In genomic region chr5:123209163-123210013, GRCh38 we compare ENCODE assay signal across 10 cellular contexts.
A peak's percentile ranks its signal among the peaks of the same experiment; 100 is the strongest.
DNase-seq lines count a peak whose midpoint lies in the region; ATAC-seq and TF ChIP-seq lines count a peak whose summit lies in the region.
"Had no signal": no experiment of that assay in that cellular context is flagged by ENCODE, and none has a peak within 500 bp of the region (broad histone marks: within the 10 kb centered on the region; RNA-seq: fewer than 3 reads in every experiment).

No MANE protein-coding gene starts in this region.

- no peaks in the 10 kb centered on the region for H3K9me3 ChIP-seq in gastroesophageal sphincter

- no peak overlapping the region for H3K4me3 Mint-ChIP-seq in activated T-cell treated with anti-CD3 and anti-CD28 coated beads, Interleukin-2, amount 50 U/mL, for 24 hours

- peaks cover 0 to 24% (median 0%) of the 10 kb centered on the region in 3 donors for H3K4me1 ChIP-seq in gastroesophageal sphincter

- no peaks in the 10 kb centered on the region for H3K9me3 Mint-ChIP-seq in activated T-cell treated with anti-CD3 and anti-CD28 coated beads, Interleukin-2, amount 50 U/mL, for 24 hours

- H3K27me3 ChIP-seq in gastroesophageal sphincter, result no peaks in the 10 kb centered on the region

- ATAC-seq in GM21786 (IDR thresholded peaks at IDR 0.05; ENCODE audit: unreplicated experiment) (peak; percentile 83), gastroesophageal sphincter (no peak)

- H3K4me1 Mint-ChIP-seq in activated T-cell treated with anti-CD3 and anti-CD28 coated beads, Interleukin-2, amount 50 U/mL, for 24 hours (ENCODE audit: low read depth), result no peaks in the 10 kb centered on the region

- 53% methylated on average over 2 of the region's 3 CpGs; no CpG with 5 or more reads in 1 of the 2 donors for WGBS in gastroesophageal sphincter (ENCODE audit: low coverage in 1 of 2), 2 donors

- no peak overlapping the region for H3K27ac Mint-ChIP-seq in activated T-cell treated with anti-CD3 and anti-CD28 coated beads, Interleukin-2, amount 50 U/mL, for 24 hours

- H3K27ac ChIP-seq in gastroesophageal sphincter, result no peak overlapping the region

- TF ChIP-seq CTCF in AG09319 (IDR thresholded peaks at IDR 0.05; ENCODE audit: low read depth, low read length) (no peak), fibroblast of the aortic adventitia (IDR thresholded peaks at IDR 0.05; ENCODE audit: insufficient read depth, low read length) (no peak), gastroesophageal sphincter (IDR thresholded peaks at IDR 0.05) (no peak)

- H3K4me3 ChIP-seq in fibroblast of the aortic adventitia (ENCODE audit: low read depth, low read length), result no peak overlapping the region
- no peak overlapping the region for H3K4me3 ChIP-seq in gastroesophageal sphincter
- H3K4me3 ChIP-seq: lung had no signal

- no peaks in the 10 kb centered on the region for H3K36me3 ChIP-seq in gastroesophageal sphincter

- no peaks in the 10 kb centered on the region for H3K36me3 Mint-ChIP-seq in activated T-cell treated with anti-CD3 and anti-CD28 coated beads, Interleukin-2, amount 50 U/mL, for 24 hours (ENCODE audit: low read depth)

- no peak for TF ChIP-seq EP300 in gastroesophageal sphincter (IDR thresholded peaks at IDR 0.05)

- H3K27me3 Mint-ChIP-seq in activated T-cell treated with anti-CD3 and anti-CD28 coated beads, Interleukin-2, amount 50 U/mL, for 24 hours, result peaks cover 4% of the 10 kb centered on the region

- DNase-seq in AG09319 (ENCODE audit: extremely low read depth, low read depth) (peak; percentile 22), NCI-H128 (lab: John Stamatoyannopoulos, UW; ENCODE audit: unreplicated experiment) (peak; percentile 1), fibroblast of the aortic adventitia (ENCODE audit: low read depth) (peak; percentile 93), cerebellum (ENCODE audit: low spot score) (no peak)
- no peak for DNase-seq in activated T-cell treated with anti-CD3 and anti-CD28 coated beads, Interleukin-2, amount 50 U/mL, for 24 hours
- no peak for DNase-seq in activated naive CD4-positive, alpha-beta T cell treated with anti-CD3 and anti-CD28 coated beads, Interleukin-2, amount 50 U/mL, for 16 hours
- DNase-seq: activated CD4-positive, CD25-positive, alpha-beta regulatory T cell had no signal

- TF ChIP-seq POLR2A in gastroesophageal sphincter (IDR thresholded peaks at IDR 0.05), result no peak

Comparison
In these comparisons a context has a peak if more than half of its experiments do, and no peak if none do; other contexts are left out.
1. DNase-seq: peak in AG09319 (single experiment), NCI-H128 (single experiment) and fibroblast of the aortic adventitia (single experiment); none in cerebellum (single experiment), activated T-cell treated with anti-CD3 and anti-CD28 coated beads, Interleukin-2, amount 50 U/mL, for 24 hours (single experiment) and activated naive CD4-positive, alpha-beta T cell treated with anti-CD3 and anti-CD28 coated beads, Interleukin-2, amount 50 U/mL, for 16 hours (single experiment).